9 cellular contexts compared by ENCODE assay signal in the genomic region with DNA sequence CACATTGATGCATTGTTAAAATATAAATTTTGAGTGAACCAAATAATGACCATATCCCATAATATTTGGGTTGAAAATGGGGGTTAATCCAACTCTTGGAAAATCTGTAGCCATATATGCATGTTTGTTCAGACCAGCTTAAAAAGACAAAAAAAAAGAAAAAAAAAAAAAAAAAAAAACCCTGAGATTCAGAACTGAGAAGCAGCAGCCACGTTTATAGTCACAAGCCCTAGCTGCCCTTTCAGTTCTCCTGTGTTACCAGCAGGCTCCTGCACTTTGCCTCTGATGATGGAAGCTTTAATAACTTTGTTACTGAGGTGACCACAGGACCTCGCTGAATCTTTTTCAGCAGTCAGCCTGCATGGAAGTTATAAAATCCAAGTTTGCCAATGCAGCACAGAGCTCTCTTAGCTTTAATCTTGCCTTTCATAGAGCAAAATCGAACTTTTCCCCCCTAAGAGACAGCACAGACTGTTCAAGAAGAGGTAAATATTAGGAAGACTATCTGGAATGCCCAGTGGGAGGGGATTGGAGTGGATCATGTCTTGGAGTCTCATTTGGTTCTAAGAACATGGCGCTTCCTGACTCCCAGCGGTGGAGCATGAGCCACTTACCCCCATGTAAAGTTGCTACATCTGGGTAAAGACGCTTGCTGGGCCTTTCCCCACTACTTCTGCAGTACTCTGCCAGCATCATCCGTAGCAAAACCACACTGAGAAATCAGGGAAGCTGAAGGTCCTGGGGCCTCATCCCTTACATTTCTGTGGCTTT. TPM values are rescaled to one million over a fixed set of nuclear protein-coding genes. Genes with fewer than 3 reads are reported as not detected.
DNase-seq lines count a peak whose midpoint lies in the region; ATAC-seq and TF ChIP-seq lines count a peak whose summit lies in the region.
"Had no signal": no experiment of that assay in that cellular context is flagged by ENCODE, and none has a peak within 500 bp of the region (broad histone marks: within the 10 kb centered on the region; RNA-seq: fewer than 3 reads in every experiment).

No MANE protein-coding gene starts in this region.

- TF ChIP-seq CTCF in right atrium auricular region (IDR thresholded peaks at IDR 0.05) (no peak), astrocyte of the spinal cord (IDR thresholded peaks at IDR 0.05; ENCODE audit: low read depth, low read length) (no peak), type B pancreatic cell (conservative IDR thresholded peaks at IDR 0.05) (peak; percentile 22), vagina (IDR thresholded peaks at IDR 0.05) (no peak)

- H3K4me3 ChIP-seq in right atrium auricular region (no peak overlapping the region), astrocyte of the spinal cord (ENCODE audit: low read depth, low read length) (no peak overlapping the region), vagina (no peak overlapping the region)

- no peaks in the 10 kb centered on the region for H3K36me3 Mint-ChIP-seq in type B pancreatic cell

- no peaks in the 10 kb centered on the region for H3K4me1 ChIP-seq in right atrium auricular region
- H3K4me1 ChIP-seq in vagina, result peaks cover 11% of the 10 kb centered on the region

- H3K27ac ChIP-seq in right atrium auricular region (no peak overlapping the region), vagina (no peak overlapping the region)

- in situ Hi-C loops in astrocyte of the spinal cord (cut with HindIII; ENCODE audit: low sequenced_read_pairs), result no loop called here

- no peaks in the 10 kb centered on the region for H3K27me3 ChIP-seq in right atrium auricular region
- H3K27me3 ChIP-seq in vagina, result no peaks in the 10 kb centered on the region

- DNase-seq in Right ventricle myocardium superior (no peak), right atrium auricular region (ENCODE audit: low spot score) (no peak), astrocyte of the spinal cord (ENCODE audit: low read depth, low spot score) (peak; percentile 59), type B pancreatic cell (ENCODE audit: extremely low spot score, unreplicated experiment) (no peak), anterior cingulate cortex (lab: John Stamatoyannopoulos, UW) (no peak), vagina (ENCODE audit: extremely low spot score in 2 of 2) (no peak), dermis blood vessel endothelial cell (no peak)
- DNase-seq: activated naive CD8-positive, alpha-beta T cell treated with anti-CD3 and anti-CD28 coated beads, Interleukin-2, amount 10 ng/mL, durations not matched to agents 7 days and 5 days had no signal

- H3K27me3 Mint-ChIP-seq in type B pancreatic cell, result no peaks in the 10 kb centered on the region
- H3K27me3 Mint-ChIP-seq: activated naive CD8-positive, alpha-beta T cell treated with anti-CD3 and anti-CD28 coated beads, Interleukin-2, amount 10 ng/mL, durations not matched to agents 7 days and 5 days had no signal

- peak overlapping the region; percentile 41 for H3K27ac Mint-ChIP-seq in type B pancreatic cell
- H3K27ac Mint-ChIP-seq: activated naive CD8-positive, alpha-beta T cell treated with anti-CD3 and anti-CD28 coated beads, Interleukin-2, amount 10 ng/mL, durations not matched to agents 7 days and 5 days had no signal

- H3K9me3 ChIP-seq in right atrium auricular region (no peaks in the 10 kb centered on the region), vagina (no peaks in the 10 kb centered on the region)

- no peak overlapping the region for H3K4me3 Mint-ChIP-seq in type B pancreatic cell
- H3K4me3 Mint-ChIP-seq: activated naive CD8-positive, alpha-beta T cell treated with anti-CD3 and anti-CD28 coated beads, Interleukin-2, amount 10 ng/mL, durations not matched to agents 7 days and 5 days had no signal

- no peaks in the 10 kb centered on the region for H3K36me3 ChIP-seq in right atrium auricular region
- no peaks in the 10 kb centered on the region for H3K36me3 ChIP-seq in vagina

- ATAC-seq in Right ventricle myocardium superior (ENCODE audit: poor library complexity) (peak; percentile 49), HG02852 (IDR thresholded peaks at IDR 0.05; ENCODE audit: unreplicated experiment) (peak; percentile 63)

- intact Hi-C loops in Right ventricle myocardium superior (cut with DNase I), result no loop called here
- intact Hi-C loops in vagina (cut with DNase I), result no loop called here

- no peaks in the 10 kb centered on the region for H3K9me3 Mint-ChIP-seq in type B pancreatic cell
- H3K9me3 Mint-ChIP-seq: activated naive CD8-positive, alpha-beta T cell treated with anti-CD3 and anti-CD28 coated beads, Interleukin-2, amount 10 ng/mL, durations not matched to agents 7 days and 5 days had no signal

- peaks cover 46% of the 10 kb centered on the region for H3K4me1 Mint-ChIP-seq in type B pancreatic cell (ENCODE audit: unreplicated experiment)

- TF ChIP-seq POLR2A in vagina (IDR thresholded peaks at IDR 0.05), result no peak

RNA-seq across cellular contexts. Expression of a gene that starts 20.6 kb away (rescaled TPM):
- total RNA-seq in Right ventricle myocardium superior, result 10.3 TPM
- 1 to 10 TPM; 5.9 to 6.3 TPM for total RNA-seq in right atrium auricular region
- total RNA-seq in type B pancreatic cell (ENCODE audit: low replicate concordance), result 8.7 and 45.3 TPM in 2 replicates
- total RNA-seq in vagina, result 12.8 TPM
- total RNA-seq in dermis blood vessel endothelial cell, result 2.9 and 5.9 TPM in 2 replicates
